8 cellular contexts compared by ENCODE assay signal in the genomic region with DNA sequence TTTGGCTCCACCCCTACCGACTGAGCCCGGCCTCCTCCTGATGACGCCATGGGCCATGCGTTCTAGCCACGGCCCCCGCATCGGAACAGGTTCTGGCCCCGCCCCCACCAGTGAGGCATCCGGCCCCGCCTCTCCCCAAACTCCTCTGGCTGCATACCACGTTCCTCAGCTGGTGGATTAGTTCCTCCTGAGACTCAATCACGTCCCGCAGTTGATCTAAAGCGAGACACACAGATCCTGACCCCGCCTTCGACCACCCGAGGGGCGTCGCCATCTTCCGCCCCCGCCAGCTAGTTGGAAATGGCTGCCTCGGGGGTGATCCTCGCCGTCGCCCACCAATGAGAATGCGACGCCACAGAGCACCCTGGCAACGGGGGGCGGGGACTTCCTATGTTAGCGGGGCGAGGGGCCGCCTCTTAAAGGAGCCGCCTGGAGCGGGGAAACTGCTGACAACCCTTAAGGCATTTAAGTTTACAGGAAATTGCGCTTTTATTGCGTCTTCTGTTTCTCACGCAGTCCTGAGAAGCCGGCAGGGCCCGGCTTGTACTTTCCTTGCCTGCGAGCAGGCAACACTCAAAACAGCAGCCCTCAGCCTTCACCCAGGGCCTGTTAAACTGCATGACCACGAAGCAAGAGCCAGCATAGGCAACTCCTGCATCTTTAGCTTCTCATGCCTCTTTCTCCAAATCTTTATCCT. TPM values are rescaled to one million over a fixed set of nuclear protein-coding genes. Genes with fewer than 3 reads are reported as not detected.
DNase-seq lines count a peak whose midpoint lies in the region; ATAC-seq and TF ChIP-seq lines count a peak whose summit lies in the region.

A gene with protein sequence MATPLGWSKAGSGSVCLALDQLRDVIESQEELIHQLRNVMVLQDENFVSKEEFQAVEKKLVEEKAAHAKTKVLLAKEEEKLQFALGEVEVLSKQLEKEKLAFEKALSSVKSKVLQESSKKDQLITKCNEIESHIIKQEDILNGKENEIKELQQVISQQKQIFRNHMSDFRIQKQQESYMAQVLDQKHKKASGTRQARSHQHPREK (minus strand): TSS at position 303 of the 697 bp plus-strand sequence. CDS start 29 bp downstream, at position 274.

- TF ChIP-seq CTCF in CD4-positive, alpha-beta T cell (IDR thresholded peaks at IDR 0.05) = no peak
- no peak for TF ChIP-seq CTCF in lower leg skin (IDR thresholded peaks at IDR 0.05)

- peak within 1 kb of the TSS; percentile 94 for H3K27ac Mint-ChIP-seq in CD4-positive, alpha-beta T cell
- H3K27ac Mint-ChIP-seq in activated CD4-positive, alpha-beta memory T cell treated with anti-CD3 and anti-CD28 coated beads, Interleukin-2, amount 10 ng/mL, durations not matched to agents 7 days and 5 days = peak within 1 kb of the TSS; percentile 100

- H3K36me3 ChIP-seq in duodenal mucosa (ENCODE audit: control insufficient read depth in 1 of 2, insufficient read depth in 2 of 2, low read length in 2 of 2) = no peaks in the 10 kb centered on the region

- peak; percentile 95 to 98 (median 96) for DNase-seq in CD4-positive, alpha-beta T cell
- DNase-seq in HK-2 (ENCODE audit: unreplicated experiment) (peak; percentile 88), NCI-H82 treated with DMSO at 0.1 percent for 48 hours (lab: John Stamatoyannopoulos, UW; ENCODE audit: unreplicated experiment) (peak; percentile 89), lower leg skin (ENCODE audit: low spot score in 2 of 2) (peak; percentile 97 to 99)
- DNase-seq in activated CD4-positive, alpha-beta memory T cell treated with anti-CD3 and anti-CD28 coated beads, Interleukin-2, amount 10 ng/mL, durations not matched to agents 7 days and 5 days = peak; percentile 99
- DNase-seq in stimulated activated CD4-positive, alpha-beta T cell treated with anti-CD3 and anti-CD28 coated beads, Interleukin-4, amount 100 ng/mL, for 4 hours = peak; percentile 97 to 98

- H3K9ac ChIP-seq in duodenal mucosa (ENCODE audit: low read depth in 1 of 2, low read length in 2 of 2) = peak within 1 kb of the TSS; percentile 62 to 77

- 1% methylated on average over 24 to 33 of the region's 41 CpGs for WGBS in lower leg skin, 2 donors

- no peaks in the 10 kb centered on the region for H3K27me3 ChIP-seq in CD4-positive, alpha-beta T cell (ENCODE audit: control insufficient read depth, insufficient read depth, low read length)
- H3K27me3 ChIP-seq in duodenal mucosa (ENCODE audit: control insufficient read depth in 1 of 2, insufficient read depth in 2 of 2, low read length in 2 of 2) = no peaks in the 10 kb centered on the region

- H3K4me1 ChIP-seq in duodenal mucosa (ENCODE audit: control insufficient read depth in 1 of 2, insufficient read depth in 2 of 2, low read length in 2 of 2) = peaks cover 23 to 26% of the 10 kb centered on the region in 2 donors

- TF ChIP-seq POLR2A in lower leg skin (IDR thresholded peaks at IDR 0.05) = no peak

- POLR2A ChIA-PET in CD4-positive, alpha-beta T cell (lab: Charles Lee) = interaction anchor here (0.6 to 3.0 kb wide), 21 partner anchors 10 to 861 kb away, joined by 3 to 29 read pairs (median 5); partner anchors contain the start of genes DNAJC18, ETF1, MATR3 and MZB1
- POLR2A ChIA-PET in activated CD4-positive, alpha-beta memory T cell treated with anti-CD3 and anti-CD28 coated beads, Interleukin-2, amount 10 ng/mL, durations not matched to agents 7 days and 5 days (lab: Charles Lee) = interaction anchor here (0.8 to 11.0 kb wide), 15 partner anchors 9 to 828 kb away, joined by 3 to 137 read pairs (median 5); partner anchors contain the start of genes DNAJC18, HSPA9, MATR3 and MZB1

- peak within 1 kb of the TSS; percentile 92 for H3K4me3 Mint-ChIP-seq in CD4-positive, alpha-beta T cell
- H3K4me3 Mint-ChIP-seq in activated CD4-positive, alpha-beta memory T cell treated with anti-CD3 and anti-CD28 coated beads, Interleukin-2, amount 10 ng/mL, durations not matched to agents 7 days and 5 days = peak within 1 kb of the TSS; percentile 96

- no peaks in the 10 kb centered on the region for H3K9me3 Mint-ChIP-seq in CD4-positive, alpha-beta T cell
- H3K9me3 Mint-ChIP-seq in activated CD4-positive, alpha-beta memory T cell treated with anti-CD3 and anti-CD28 coated beads, Interleukin-2, amount 10 ng/mL, durations not matched to agents 7 days and 5 days = no peaks in the 10 kb centered on the region

- CTCF ChIA-PET in CD4-positive, alpha-beta T cell (lab: Charles Lee) = interaction anchor here (0.7 to 2.7 kb wide), 6 partner anchors 10 to 62 kb away, joined by 3 to 14 read pairs (median 6); partner anchors contain the start of gene PAIP2
- CTCF ChIA-PET in activated CD4-positive, alpha-beta memory T cell treated with anti-CD3 and anti-CD28 coated beads, Interleukin-2, amount 10 ng/mL, durations not matched to agents 7 days and 5 days (lab: Charles Lee) = interaction anchor here (0.6 to 3.3 kb wide), 13 partner anchors 8 to 1190 kb away, joined by 3 to 26 read pairs (median 4); partner anchors contain the start of gene MZB1

- H3K4me3 ChIP-seq in duodenal mucosa (ENCODE audit: low read depth in 1 of 2, low read length in 2 of 2) = peak within 1 kb of the TSS; percentile 82 to 83
- peak within 1 kb of the TSS; percentile 29 for H3K4me3 ChIP-seq in lower leg skin (ENCODE audit: low read depth, poor library complexity, severe bottlenecking)

- peaks cover 5% of the 10 kb centered on the region for H3K36me3 Mint-ChIP-seq in CD4-positive, alpha-beta T cell (ENCODE audit: low read depth)
- peaks cover 15% of the 10 kb centered on the region for H3K36me3 Mint-ChIP-seq in activated CD4-positive, alpha-beta memory T cell treated with anti-CD3 and anti-CD28 coated beads, Interleukin-2, amount 10 ng/mL, durations not matched to agents 7 days and 5 days (ENCODE audit: low read depth)

- peak within 1 kb of the TSS; percentile 74 for H3K27ac ChIP-seq in CD4-positive, alpha-beta T cell (ENCODE audit: low read depth, low read length)
- H3K27ac ChIP-seq in duodenal mucosa (ENCODE audit: low read depth, low read length) = peak within 1 kb of the TSS; percentile 95

- peak; percentile 85 for ATAC-seq in CD4-positive, alpha-beta T cell (ENCODE audit: poor library complexity)
- peak; percentile 79 for ATAC-seq in GM19455 (IDR thresholded peaks at IDR 0.05; ENCODE audit: unreplicated experiment)

- H3K27me3 Mint-ChIP-seq in CD4-positive, alpha-beta T cell = no peaks in the 10 kb centered on the region
- no peaks in the 10 kb centered on the region for H3K27me3 Mint-ChIP-seq in activated CD4-positive, alpha-beta memory T cell treated with anti-CD3 and anti-CD28 coated beads, Interleukin-2, amount 10 ng/mL, durations not matched to agents 7 days and 5 days

- no peaks in the 10 kb centered on the region for H3K9me3 ChIP-seq in CD4-positive, alpha-beta T cell (ENCODE audit: control insufficient read depth, low read length)
- no peaks in the 10 kb centered on the region for H3K9me3 ChIP-seq in duodenal mucosa (ENCODE audit: control insufficient read depth in 1 of 2, low read length in 2 of 2)

- intact Hi-C loops in CD4-positive, alpha-beta T cell (cut with DNase I, micrococcal nuclease) = loop anchor here in 1 of 2 experiments (2.0 to 10.0 kb wide), 9 partner anchors 35 to 1069 kb away; partner anchors contain the start of genes CDC25C, CYSTM1, DNAJC18 and EGR1
- intact Hi-C loops in lower leg skin (cut with DNase I; ENCODE audit: low total_unique reads) = no loop called here

- peaks cover 35% of the 10 kb centered on the region for H3K4me1 Mint-ChIP-seq in CD4-positive, alpha-beta T cell (ENCODE audit: low read depth)
- H3K4me1 Mint-ChIP-seq in activated CD4-positive, alpha-beta memory T cell treated with anti-CD3 and anti-CD28 coated beads, Interleukin-2, amount 10 ng/mL, durations not matched to agents 7 days and 5 days = peaks cover 43% of the 10 kb centered on the region

RNA-seq across cellular contexts. Expression of the gene that starts here (rescaled TPM):
- total RNA-seq in CD4-positive, alpha-beta T cell = 1 to 10 TPM; 3.0 to 3.9 TPM
- total RNA-seq in activated CD4-positive, alpha-beta memory T cell treated with anti-CD3 and anti-CD28 coated beads, Interleukin-2, amount 10 ng/mL, durations not matched to agents 7 days and 5 days = 1 to 10 TPM; 9.4 to 9.5 TPM
- 1 to 10 TPM in 1 of 4 donors, under 1 TPM in 2, not detected in 1; 0.65 to 1.4 (median 0.71) TPM for total RNA-seq in lower leg skin

Comparison
In these comparisons a context has a peak if more than half of its experiments do, and no peak if none do; other contexts are left out.
1. Peak in every context shown above with its lines: DNase-seq, ATAC-seq, H3K4me3 ChIP-seq and H3K27ac ChIP-seq.